1 cellular context compared by ENCODE assay signal in genomic region chr3:134368751-134369105, GRCh38.
TF ChIP-seq lines count a peak whose summit lies in the region.

No MANE protein-coding gene starts in this region.

TF ChIP-seq in H1, 55 proteins besides CTCF, POLR2A, EP300 and RAD21:
- TF ChIP-seq POLR2AphosphoS5 (IDR thresholded peaks at IDR 0.05; ENCODE audit: low read depth, low read length) (peak; percentile 27; the same call in 1 of the 2 replicates), BCL11A (IDR thresholded peaks at IDR 0.05; ENCODE audit: low read depth in 2 of 2, low read length in 2 of 2) (no peak)
